In genomic region chr3:207973-208372, GRCh38 we compare ENCODE assay signal across 20 cellular contexts. TPM values are rescaled to one million over a fixed set of nuclear protein-coding genes. Genes with fewer than 3 reads are reported as not detected.
DNase-seq lines count a peak whose midpoint lies in the region; ATAC-seq and TF ChIP-seq lines count a peak whose summit lies in the region.
"Had no signal": no experiment of that assay in that cellular context is flagged by ENCODE, and none has a peak within 500 bp of the region (broad histone marks: within the 10 kb centered on the region; RNA-seq: fewer than 3 reads in every experiment).

No MANE protein-coding gene starts in this region.

- no peaks in the 10 kb centered on the region for H4K20me1 ChIP-seq in GM23338 (replicated peaks; ENCODE audit: insufficient read depth)
- no peaks in the 10 kb centered on the region for H4K20me1 ChIP-seq in OCI-LY3 (ENCODE audit: insufficient read depth, low read length)

- H3K79me2 ChIP-seq in GM23338 (replicated peaks; ENCODE audit: insufficient read depth), result no peaks in the 10 kb centered on the region
- no peaks in the 10 kb centered on the region for H3K79me2 ChIP-seq in OCI-LY3 (ENCODE audit: low read length)

- no peaks in the 10 kb centered on the region; the same call in 1 of the 2 replicates for H3K4me1 ChIP-seq in GM23338 (ENCODE audit: insufficient read depth)
- peaks cover 18% of the 10 kb centered on the region for H3K4me1 ChIP-seq in OCI-LY3 (ENCODE audit: low read length)
- H3K4me1 ChIP-seq: A549 had no signal

- H3K27ac ChIP-seq in C4-2B (no peak overlapping the region), GM23338 (ENCODE audit: low read depth) (no peak overlapping the region), OCI-LY3 (ENCODE audit: low read length) (no peak overlapping the region)
- H3K27ac ChIP-seq: A549 had no signal

- H3K4me2 ChIP-seq in GM23338 (no peak overlapping the region), OCI-LY3 (ENCODE audit: low read length) (no peak overlapping the region)
- H3K4me2 ChIP-seq: A549 had no signal

- peaks cover 32% of the 10 kb centered on the region for H3K36me3 Mint-ChIP-seq in GM23338 (ENCODE audit: low read depth)

- H3K27me3 Mint-ChIP-seq in GM23338 (ENCODE audit: insufficient read depth, low read depth, poor library complexity), result no peaks in the 10 kb centered on the region
- H3K27me3 Mint-ChIP-seq: CD4-positive, alpha-beta T cell had no signal

- H3K27ac Mint-ChIP-seq in GM23338, result no peak overlapping the region
- H3K27ac Mint-ChIP-seq: CD4-positive, alpha-beta T cell had no signal

- no peak for DNase-seq in GM23338 (ENCODE audit: low spot score)
- DNase-seq in epithelial cell of proximal tubule (ENCODE audit: low read depth), result no peak
- no peak for DNase-seq in activated CD4-positive, alpha-beta T cell treated with anti-CD3 and anti-CD28 coated beads for 1 hour
- no peak for DNase-seq in HuH-7 (ENCODE audit: low spot score)
- DNase-seq: AML-193; Calu3; CD4-positive, alpha-beta T cell; DMS79 treated with DMSO at 0.1 percent for 48 hours; GOT3; KBM-7; MG63; NCI-H1105; NCI-H1694 treated with DMSO at 0.1 percent for 48 hours; NCI-H510A; T-helper 1 cell had no signal

- H3K4me3 ChIP-seq in GM23338 (no peak overlapping the region), OCI-LY3 (ENCODE audit: low read length) (no peak overlapping the region), epithelial cell of proximal tubule (ENCODE audit: low read depth, low read length) (no peak overlapping the region)
- H3K4me3 ChIP-seq: A549, MG63 had no signal

- H3K9me3 ChIP-seq in OCI-LY3 (ENCODE audit: insufficient read depth, low read length), result no peaks in the 10 kb centered on the region
- H3K9me3 ChIP-seq: A549, MG63 had no signal

- no peaks in the 10 kb centered on the region for H3K4me1 Mint-ChIP-seq in GM23338

- no peaks in the 10 kb centered on the region for H3K9me2 ChIP-seq in GM23338 (ENCODE audit: insufficient read depth)

- H2AFZ ChIP-seq in GM23338 (no peak overlapping the region), OCI-LY3 (ENCODE audit: low read depth, low read length) (no peak overlapping the region)

- H3F3A ChIP-seq in GM23338 (replicated peaks; ENCODE audit: low read depth), result no peaks in the 10 kb centered on the region

- ATAC-seq in GM23338 (no peak), GM21390 (IDR thresholded peaks at IDR 0.05; ENCODE audit: unreplicated experiment) (no peak), GM21619 (IDR thresholded peaks at IDR 0.05; ENCODE audit: unreplicated experiment) (no peak)
- ATAC-seq: A549 had no signal

- no peak overlapping the region for H3K9ac ChIP-seq in OCI-LY3 (ENCODE audit: low read length)

- no peak overlapping the region for H3K4me3 Mint-ChIP-seq in GM23338
- H3K4me3 Mint-ChIP-seq: CD4-positive, alpha-beta T cell had no signal

- no peaks in the 10 kb centered on the region for H3K27me3 ChIP-seq in GM23338 (ENCODE audit: insufficient read depth)
- no peaks in the 10 kb centered on the region for H3K27me3 ChIP-seq in OCI-LY3 (ENCODE audit: low read depth, low read length)
- H3K27me3 ChIP-seq: MG63 had no signal

- TF ChIP-seq CTCF in C4-2B (conservative IDR thresholded peaks at IDR 0.05) (peak; percentile 28), GM23338 (conservative IDR thresholded peaks at IDR 0.05; ENCODE audit: low read depth in 2 of 2) (peak; percentile 48 to 57), OCI-LY3 (IDR thresholded peaks at IDR 0.05; ENCODE audit: low read depth, low read length) (peak; percentile 65), epithelial cell of proximal tubule (conservative IDR thresholded peaks at IDR 0.05; ENCODE audit: low read depth, low read length) (peak; percentile 36)

- H3K36me3 ChIP-seq in GM23338 (ENCODE audit: insufficient read depth), result no peaks in the 10 kb centered on the region
- H3K36me3 ChIP-seq in OCI-LY3 (replicated peaks; ENCODE audit: low read depth, low read length), result no peaks in the 10 kb centered on the region
- H3K36me3 ChIP-seq: MG63 had no signal

- H3K9me3 Mint-ChIP-seq in GM23338, result peaks cover 95% of the 10 kb centered on the region
- H3K9me3 Mint-ChIP-seq: CD4-positive, alpha-beta T cell had no signal

TF ChIP-seq in GM23338, 12 proteins besides CTCF, POLR2A, EP300 and RAD21 (continues in another document):
- no peak for TF ChIP-seq CREB1 (CRISPR knock-in tag; IDR thresholded peaks at IDR 0.05; ENCODE audit: low read depth)
- no peak for TF ChIP-seq JUNB (IDR thresholded peaks at IDR 0.05; ENCODE audit: unreplicated experiment)
- TF ChIP-seq, protein P1, sequence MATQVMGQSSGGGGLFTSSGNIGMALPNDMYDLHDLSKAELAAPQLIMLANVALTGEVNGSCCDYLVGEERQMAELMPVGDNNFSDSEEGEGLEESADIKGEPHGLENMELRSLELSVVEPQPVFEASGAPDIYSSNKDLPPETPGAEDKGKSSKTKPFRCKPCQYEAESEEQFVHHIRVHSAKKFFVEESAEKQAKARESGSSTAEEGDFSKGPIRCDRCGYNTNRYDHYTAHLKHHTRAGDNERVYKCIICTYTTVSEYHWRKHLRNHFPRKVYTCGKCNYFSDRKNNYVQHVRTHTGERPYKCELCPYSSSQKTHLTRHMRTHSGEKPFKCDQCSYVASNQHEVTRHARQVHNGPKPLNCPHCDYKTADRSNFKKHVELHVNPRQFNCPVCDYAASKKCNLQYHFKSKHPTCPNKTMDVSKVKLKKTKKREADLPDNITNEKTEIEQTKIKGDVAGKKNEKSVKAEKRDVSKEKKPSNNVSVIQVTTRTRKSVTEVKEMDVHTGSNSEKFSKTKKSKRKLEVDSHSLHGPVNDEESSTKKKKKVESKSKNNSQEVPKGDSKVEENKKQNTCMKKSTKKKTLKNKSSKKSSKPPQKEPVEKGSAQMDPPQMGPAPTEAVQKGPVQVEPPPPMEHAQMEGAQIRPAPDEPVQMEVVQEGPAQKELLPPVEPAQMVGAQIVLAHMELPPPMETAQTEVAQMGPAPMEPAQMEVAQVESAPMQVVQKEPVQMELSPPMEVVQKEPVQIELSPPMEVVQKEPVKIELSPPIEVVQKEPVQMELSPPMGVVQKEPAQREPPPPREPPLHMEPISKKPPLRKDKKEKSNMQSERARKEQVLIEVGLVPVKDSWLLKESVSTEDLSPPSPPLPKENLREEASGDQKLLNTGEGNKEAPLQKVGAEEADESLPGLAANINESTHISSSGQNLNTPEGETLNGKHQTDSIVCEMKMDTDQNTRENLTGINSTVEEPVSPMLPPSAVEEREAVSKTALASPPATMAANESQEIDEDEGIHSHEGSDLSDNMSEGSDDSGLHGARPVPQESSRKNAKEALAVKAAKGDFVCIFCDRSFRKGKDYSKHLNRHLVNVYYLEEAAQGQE (IDR thresholded peaks at IDR 0.05; ENCODE audit: unreplicated experiment), result no peak

RNA-seq across cellular contexts. Expression of gene CHL1, which starts 11.4 kb away (rescaled TPM):
- 1.6 and 1.9 TPM in 2 replicates for total RNA-seq in GM23338 (2014; rRNA removed; shearing (Covaris generic))
- 1.4 and 2.6 TPM in 2 replicates for polyA plus RNA-seq in GM23338 (2016; fragmentation: Nextera tagmentation; extraction: Ambion mirVana)
- 0.17 TPM in 1 of 2 replicates, not detected in the other for total RNA-seq in epithelial cell of proximal tubule
- total RNA-seq: CD4-positive, alpha-beta T cell had no signal
